ENCODE assay signal across 33 cellular contexts in genomic region chr6:52584203-52584602, GRCh38.
"Had no signal": no experiment of that assay in that cellular context is flagged by ENCODE, and none has a peak within 500 bp of the region (broad histone marks: within the 10 kb centered on the region; RNA-seq: fewer than 3 reads in every experiment).

No MANE protein-coding gene starts in this region.

- ATAC-seq: activated CD8-positive, alpha-beta T cell treated with anti-CD3 and anti-CD28 coated beads for 36 hours; activated naive CD4-positive, alpha-beta T cell treated with anti-CD3 and anti-CD28 coated beads, Interleukin-2, amount 50 U/mL, for 72 hours; activated T-cell treated with anti-CD3 and anti-CD28 coated beads, Interleukin-2, amount 50 U/mL, for 4 hours; activated T-cell treated with anti-CD3 and anti-CD28 coated beads, Interleukin-2, amount 50 U/mL, for 72 hours; activated T-helper 17 cell treated with anti-CD3 and anti-CD28 coated beads, Interleukin-2, amount 50 U/mL, for 72 hours; body of pancreas had no signal

- H3K36me3 ChIP-seq: adrenal gland, brain microvascular endothelial cell, breast epithelium had no signal

- H3K9me3 ChIP-seq: adrenal gland, body of pancreas, breast epithelium had no signal

- H3K4me3 ChIP-seq: adrenal gland, body of pancreas, breast epithelium had no signal

- H3K27ac ChIP-seq: adrenal gland, body of pancreas, brain microvascular endothelial cell, breast epithelium, VCaP had no signal

- DNase-seq: activated B cell treated with CpG ODN at 0.5 μM for 24 hours; activated CD4-positive, alpha-beta memory T cell treated with anti-CD3 and anti-CD28 coated beads for 36 hours; activated CD4-positive, alpha-beta T cell treated with anti-CD3 and anti-CD28 coated beads for 4 hours; activated CD4-positive, alpha-beta T cell treated with anti-CD3 and anti-CD28 coated beads, Interleukin-2, amount 10 ng/mL, durations not matched to agents 24 days and 14 days; activated CD4-positive, alpha-beta T cell treated with anti-CD3 and anti-CD28 coated beads, Interleukin-2, amount 50 U/mL, for 1 hour; activated CD4-positive, alpha-beta T cell treated with anti-CD3 and anti-CD28 coated beads, Interleukin-2, amount 50 U/mL, for 4 hours; activated CD4-positive, CD25-positive, alpha-beta regulatory T cell treated with anti-CD3 and anti-CD28 coated beads, Interleukin-2, amount 50 U/mL, for 72 hours; activated CD8-positive, alpha-beta memory T cell treated with anti-CD3 and anti-CD28 coated beads, Interleukin-2, amount 50 U/mL, for 4 hours; activated CD8-positive, alpha-beta T cell treated with anti-CD3 and anti-CD28 coated beads for 36 hours; activated effector memory CD4-positive, alpha-beta T cell treated with anti-CD3 and anti-CD28 coated beads, Interleukin-2, amount 50 U/mL, for 16 hours; activated gamma-delta T cell treated with Interleukin-2 at 50 U/mL for 16 hours; activated naive CD4-positive, alpha-beta T cell; activated naive CD4-positive, alpha-beta T cell treated with anti-CD3 and anti-CD28 coated beads for 36 hours; activated naive CD4-positive, alpha-beta T cell treated with anti-CD3 and anti-CD28 coated beads, Interleukin-2, amount 50 U/mL, for 16 hours; activated naive CD8-positive, alpha-beta T cell treated with anti-CD3 and anti-CD28 coated beads for 36 hours; activated T-cell treated with anti-CD3 and anti-CD28 coated beads for 4 hours; activated T-cell treated with anti-CD3 and anti-CD28 coated beads, Interleukin-2, amount 50 U/mL, for 1 hour; activated T-cell treated with anti-CD3 and anti-CD28 coated beads, Interleukin-2, amount 50 U/mL, for 4 hours; activated T-cell treated with anti-CD3 and anti-CD28 coated beads, Interleukin-2, amount 50 U/mL, for 72 hours; adrenal gland; amniotic stem cell; aorta; body of pancreas; brain microvascular endothelial cell; central memory CD4-positive, alpha-beta T cell; T-helper 2 cell; T-helper 9 cell had no signal

- FAIRE-seq: astrocyte, TTC549 had no signal

- H3K27me3 ChIP-seq: adrenal gland, body of pancreas, brain microvascular endothelial cell, breast epithelium had no signal

- H3K4me1 ChIP-seq: adrenal gland, body of pancreas, breast epithelium had no signal
